In genomic region chr14:23186913-23187654, GRCh38 we compare ENCODE assay signal across 8 cellular contexts. TPM values are rescaled to one million over a fixed set of nuclear protein-coding genes. Genes with fewer than 3 reads are reported as not detected.
DNase-seq lines count a peak whose midpoint lies in the region; ATAC-seq, FAIRE-seq and TF ChIP-seq lines count a peak whose summit lies in the region.

No MANE protein-coding gene starts in this region.

- FAIRE-seq in A549 (lab: Jason Lieb, UNC) (no peak), G401.6 (lab: Jason Lieb, UNC) (peak; percentile 66)

- intact Hi-C loops in psoas muscle (cut with DNase I) = loop anchor here (1.0 to 2.0 kb wide), 2 partner anchors 66 to 67 kb away; no protein-coding TSS in a partner anchor

- no peak overlapping the region for H3K4me2 ChIP-seq in A549

- no peaks in the 10 kb centered on the region for H3K9me3 ChIP-seq in A549
- H3K9me3 ChIP-seq in gastroesophageal sphincter = no peaks in the 10 kb centered on the region
- no peaks in the 10 kb centered on the region for H3K9me3 ChIP-seq in psoas muscle

- TF ChIP-seq EP300 in A549 (IDR thresholded peaks at IDR 0.05) (no peak), gastroesophageal sphincter (IDR thresholded peaks at IDR 0.05) (no peak)

- TF ChIP-seq CTCF in A549 (IDR thresholded peaks at IDR 0.05) = peak; percentile 93
- peak; percentile 82 for TF ChIP-seq CTCF in WI38 (IDR thresholded peaks at IDR 0.05; ENCODE audit: low read depth, low read length)
- peak; percentile 87 to 95 (median 90) for TF ChIP-seq CTCF in gastroesophageal sphincter (IDR thresholded peaks at IDR 0.05)
- TF ChIP-seq CTCF in psoas muscle (IDR thresholded peaks at IDR 0.05) = peak; percentile 79

- peak; percentile 92 to 96 for TF ChIP-seq RAD21 in A549 (conservative IDR thresholded peaks at IDR 0.05 in 1 of 2, IDR thresholded peaks at IDR 0.05 in 1 of 2)

- H3K27me3 ChIP-seq in gastroesophageal sphincter (no peaks in the 10 kb centered on the region), psoas muscle (ENCODE audit: insufficient read depth in 3 of 3, low read length in 2 of 3) (no peaks in the 10 kb centered on the region)

- DNase-seq in A549 (ENCODE audit: low read depth in 1 of 2, low spot score in 1 of 2) (peak; percentile 64 to 74), NCI-H1694 (lab: John Stamatoyannopoulos, UW) (peak; percentile 85), psoas muscle (no peak)

- POLR2A ChIA-PET in A549 (lab: Yijun Ruan, JAX) = interaction anchor here (1.1 kb wide), 1 partner anchor 66 kb away, joined by 6 read pairs; no protein-coding TSS in a partner anchor

- no peak overlapping the region for H3K27ac ChIP-seq in A549
- no peak overlapping the region for H3K27ac ChIP-seq in gastroesophageal sphincter
- H3K27ac ChIP-seq in psoas muscle = no peak overlapping the region

- CTCF ChIA-PET in A549 (lab: Yijun Ruan, JAX) = interaction anchor here (0.6 to 25.1 kb wide), 38 partner anchors 9 to 881 kb away, joined by 3 to 848 read pairs (median 5); partner anchors contain the start of genes ACIN1 and CEBPE

- no peaks in the 10 kb centered on the region for H3K36me3 ChIP-seq in gastroesophageal sphincter
- no peaks in the 10 kb centered on the region for H3K36me3 ChIP-seq in psoas muscle (ENCODE audit: insufficient read depth in 1 of 2, low read depth in 1 of 2)

- WGBS in A549 (ENCODE audit: missing lambda C conversion rate) = 38% methylated on average over 12 of the region's 12 CpGs
- WGBS in gastroesophageal sphincter (ENCODE audit: low coverage in 1 of 2), 2 donors = 38 to 44% methylated on average over 10 to 12 of the region's 12 CpGs
- 42 to 44% (median 43%) methylated on average over 12 of the region's 12 CpGs for WGBS in psoas muscle, 3 donors

- H3K4me1 ChIP-seq in A549 (0 out of 3 replicates have a peak, but pooled peaks cover 3% of the 10 kb centered on the region), gastroesophageal sphincter (peaks cover 0 to 13% (median 0%) of the 10 kb centered on the region in 3 donors), psoas muscle (peaks cover 4% of the 10 kb centered on the region)

- peak; percentile 63 to 83; a peak in 5 of 6 replicates for ATAC-seq in A549
- peak; percentile 47 for ATAC-seq in gastroesophageal sphincter
- ATAC-seq in psoas muscle = peak; percentile 68 to 73 (median 70)
- no peak for ATAC-seq in GM21619 (IDR thresholded peaks at IDR 0.05; ENCODE audit: unreplicated experiment)
- no peak for ATAC-seq in GM21717 (IDR thresholded peaks at IDR 0.05; ENCODE audit: unreplicated experiment)

- H3K4me3 ChIP-seq in A549 (no peak overlapping the region), WI38 (ENCODE audit: low read depth, low read length) (no peak overlapping the region), gastroesophageal sphincter (no peak overlapping the region), psoas muscle (no peak overlapping the region)

- TF ChIP-seq POLR2A in A549 (IDR thresholded peaks at IDR 0.05; ENCODE audit: low read length) (no peak), gastroesophageal sphincter (IDR thresholded peaks at IDR 0.05) (no peak)

TF ChIP-seq in A549, 52 proteins besides CTCF, POLR2A, EP300 and RAD21:
- TF ChIP-seq POLR2AphosphoS2 (conservative IDR thresholded peaks at IDR 0.05; ENCODE audit: low read length) (no peak), SMC3 (IDR thresholded peaks at IDR 0.05) (peak; percentile 96)

RNA-seq across cellular contexts. Expression of gene SLC7A8, which starts 3.6 kb away (rescaled TPM):
- polyA plus RNA-seq in A549 (2011; rRNA removed) = 0.28 and 0.45 TPM in 2 replicates
- 0.08 and 0.09 TPM in 2 replicates for polyA plus RNA-seq in A549 (2012; cell fraction: cytosol; rRNA removed)
- 0.07 and 0.16 TPM in 2 replicates for polyA plus RNA-seq in A549 (2012; cell fraction: nucleus; rRNA removed)
- 0.35 to 0.49 TPM (median 0.39 TPM) in 3 replicates for polyA plus RNA-seq in A549 (2017; fragmentation: RNase III; extraction: RNeasy Plus Mini Kit Qiagen cat#74134 plus additional on column Dnase treatment)
- polyA minus RNA-seq in A549 (2011; rRNA and poly(A)+ RNA removed) = 0.17 and 0.73 TPM in 2 replicates
- 10 to 100 TPM; 21.6 to 56.7 (median 32.2) TPM for total RNA-seq in gastroesophageal sphincter
- 10 to 100 TPM in 3 of 4 donors, 1 to 10 TPM in 1; 7.5 to 43.0 (median 24.1) TPM for total RNA-seq in psoas muscle
- 10 to 100 TPM; 10.4 to 72.6 (median 44.2) TPM for polyA plus RNA-seq in psoas muscle

RNA-seq across cellular contexts. Expression of gene RNF212B, which starts 50.7 kb away (rescaled TPM):
- not detected in 2 replicates for polyA plus RNA-seq in A549 (2011; rRNA removed)
- polyA plus RNA-seq in A549 (2012; cell fraction: cytosol; rRNA removed) = not detected in 2 replicates
- not detected in 2 replicates for polyA plus RNA-seq in A549 (2012; cell fraction: nucleus; rRNA removed)
- not detected in 3 replicates for polyA plus RNA-seq in A549 (2017; fragmentation: RNase III; extraction: RNeasy Plus Mini Kit Qiagen cat#74134 plus additional on column Dnase treatment)
- polyA minus RNA-seq in A549 (2011; rRNA and poly(A)+ RNA removed) = not detected in 2 replicates
- not detected for total RNA-seq in gastroesophageal sphincter
- total RNA-seq in psoas muscle = not detected
- polyA plus RNA-seq in psoas muscle = not detected

Comparison
In these comparisons a context has a peak if more than half of its experiments do, and no peak if none do; other contexts are left out.
1. ATAC-seq: peak in A549 (2 of 2), gastroesophageal sphincter (single experiment) and psoas muscle (4 of 4); none in GM21619 (single experiment) and GM21717 (single experiment).
2. DNase-seq: peak in A549 (2 of 2) and NCI-H1694 (single experiment); none in psoas muscle (0 of 2).
3. Peak in every context shown above with its lines, with median percentiles within 50 percentile points of each other: CTCF ChIP-seq.